ENCODE assay signal across 3 cellular contexts in the genomic region with DNA sequence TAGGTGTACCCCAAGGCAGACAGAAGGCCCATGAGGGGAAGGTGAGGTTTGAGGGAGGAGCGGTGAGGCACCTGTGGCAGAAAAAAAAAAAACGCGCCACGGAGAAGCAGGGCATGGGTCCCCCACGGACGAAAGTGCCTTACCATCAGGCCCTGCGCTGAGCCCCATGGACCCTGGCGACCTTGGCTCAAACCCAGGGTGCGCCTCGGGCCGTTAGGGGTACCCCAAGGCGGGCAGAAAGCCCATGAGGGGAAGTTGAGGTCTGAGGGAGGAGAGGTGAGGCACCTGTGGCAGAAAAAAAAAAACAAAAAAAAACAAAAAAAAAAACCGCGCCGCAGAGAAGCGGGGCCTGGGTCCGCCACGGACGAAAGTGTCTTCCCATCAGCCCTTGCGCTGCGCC.
DNase-seq lines count a peak whose midpoint lies in the region; ATAC-seq, FAIRE-seq and TF ChIP-seq lines count a peak whose summit lies in the region.
"Not testable (repeated sequence)": the region's sequence is repeated elsewhere in the genome, so short reads cannot be mapped to it uniquely, and the experiment has no call there.

No MANE protein-coding gene starts in this region.

- not testable (repeated sequence) for H3K36me3 Mint-ChIP-seq in Caco-2 (ENCODE audit: insufficient read depth, unreplicated experiment)

- not testable (repeated sequence) for H3K4me1 ChIP-seq in A549; Caco-2; PC-9 (replicated peaks; ENCODE audit: insufficient read depth)

- H3K4me2 ChIP-seq in A549 (peak overlapping the region; percentile 17; the same call in 1 of the 3 replicates), PC-9 (peak overlapping the region; percentile 79)

- not testable (repeated sequence) for TF ChIP-seq POLR2A in A549 (IDR thresholded peaks at IDR 0.05; ENCODE audit: low read length)

- not testable (repeated sequence) for H3K9me3 Mint-ChIP-seq in Caco-2 (ENCODE audit: unreplicated experiment)

- H3K4me3 ChIP-seq in A549; Caco-2 (ENCODE audit: low read depth, low read length): not testable (repeated sequence)
- peak overlapping the region; percentile 50; the same call in 1 of the 2 replicates for H3K4me3 ChIP-seq in PC-9

- H3F3A ChIP-seq in PC-9 (ENCODE audit: insufficient read depth, low read depth) = not testable (repeated sequence)

- not testable (repeated sequence) for H3K9me2 ChIP-seq in PC-9 (ENCODE audit: insufficient read depth)

- not testable (repeated sequence) for TF ChIP-seq RAD21 in A549 (conservative IDR thresholded peaks at IDR 0.05 in 1 of 2, IDR thresholded peaks at IDR 0.05 in 1 of 2)

- WGBS in A549 (ENCODE audit: missing lambda C conversion rate) = 27% methylated on average over 18 of the region's 21 CpGs

- H3K27me3 Mint-ChIP-seq in Caco-2 (ENCODE audit: insufficient read depth, unreplicated experiment) = not testable (repeated sequence)

- BruUV-seq in Caco-2 (replicated peaks; lab: Mats Ljungman, UMichigan); PC-9 (replicated peaks; lab: Mats Ljungman, UMichigan): not testable (repeated sequence)

- intact Hi-C loops in Caco-2 (cut with micrococcal nuclease; ENCODE audit: unreplicated experiment); PC-9 (cut with micrococcal nuclease; ENCODE audit: unreplicated experiment): not testable (repeated sequence)

- not testable (repeated sequence) for H3K27me3 ChIP-seq in Caco-2 (replicated peaks; ENCODE audit: control insufficient read depth, insufficient read depth, low read length); PC-9 (ENCODE audit: insufficient read depth, low read depth)

- H4K20me1 ChIP-seq in PC-9 (ENCODE audit: insufficient read depth) = not testable (repeated sequence)

- H3K4me3 Mint-ChIP-seq in Caco-2 (ENCODE audit: unreplicated experiment) = peak overlapping the region; percentile 33

- H3K79me2 ChIP-seq in PC-9 (ENCODE audit: low read depth) = not testable (repeated sequence)

- H3K27ac Mint-ChIP-seq in Caco-2 (ENCODE audit: unreplicated experiment) = not testable (repeated sequence)

- not testable (repeated sequence) for DNase-seq in A549 (ENCODE audit: low read depth in 1 of 2, low spot score in 1 of 2); Caco-2; PC-9

- H3K27ac ChIP-seq in A549, PC-9: not testable (repeated sequence)

- not testable (repeated sequence) for TF ChIP-seq CTCF in A549 (IDR thresholded peaks at IDR 0.05); Caco-2 (IDR thresholded peaks at IDR 0.05; ENCODE audit: insufficient read depth in 1 of 2, low read depth in 1 of 2, low read length in 1 of 2, severe bottlenecking in 1 of 2, unreplicated experiment in 1 of 2); PC-9 (conservative IDR thresholded peaks at IDR 0.05)

- CTCF ChIA-PET in A549 (lab: Yijun Ruan, JAX); Caco-2 (lab: Charles Lee); PC-9 (lab: Charles Lee): not testable (repeated sequence)

- H3K36me3 ChIP-seq in Caco-2 (ENCODE audit: control insufficient read depth, insufficient read depth, low read length); PC-9 (ENCODE audit: low read depth): not testable (repeated sequence)

- H3K4me1 Mint-ChIP-seq in Caco-2 (ENCODE audit: low read depth, unreplicated experiment) = not testable (repeated sequence)

- ATAC-seq in A549 = not testable (repeated sequence)

- not testable (repeated sequence) for FAIRE-seq in A549 (lab: Jason Lieb, UNC)

- POLR2A ChIA-PET in A549 (lab: Yijun Ruan, JAX); Caco-2 (lab: Charles Lee); PC-9 (lab: Charles Lee; ENCODE audit: unreplicated experiment): not testable (repeated sequence)

- TF ChIP-seq EP300 in A549 (IDR thresholded peaks at IDR 0.05) = not testable (repeated sequence)

- H2AFZ ChIP-seq in PC-9 = peak overlapping the region; percentile 71

- H3K9me3 ChIP-seq in A549; Caco-2; PC-9 (ENCODE audit: insufficient read depth, low read depth): not testable (repeated sequence)
